14 cellular contexts compared by ENCODE assay signal in genomic region chr20:5945963-5946362, GRCh38. TPM values are rescaled to one million over a fixed set of nuclear protein-coding genes. Genes with fewer than 3 reads are reported as not detected.
DNase-seq lines count a peak whose midpoint lies in the region; ATAC-seq and TF ChIP-seq lines count a peak whose summit lies in the region.
"Had no signal": no experiment of that assay in that cellular context is flagged by ENCODE, and none has a peak within 500 bp of the region (broad histone marks: within the 10 kb centered on the region; RNA-seq: fewer than 3 reads in every experiment).

No MANE protein-coding gene starts in this region.

- no peak overlapping the region for H3K27ac ChIP-seq in brain microvascular endothelial cell
- H3K27ac ChIP-seq in ascending aorta: no peak overlapping the region
- H3K27ac ChIP-seq: C4-2B had no signal

- no peaks in the 10 kb centered on the region for H3K27me3 Mint-ChIP-seq in activated T-cell treated with anti-CD3 and anti-CD28 coated beads, Interleukin-2, amount 50 U/mL, for 72 hours (ENCODE audit: low read depth)

- peak in 1 of 2 donors; percentile 6 for ATAC-seq in activated T-cell treated with anti-CD3 and anti-CD28 coated beads, Interleukin-2, amount 50 U/mL, for 72 hours (replicated peaks in 1 of 2)
- ATAC-seq in HG02840 (IDR thresholded peaks at IDR 0.05; ENCODE audit: low FRiP score, unreplicated experiment): no peak
- ATAC-seq: left lobe of liver had no signal

- H3K36me3 Mint-ChIP-seq in activated T-cell treated with anti-CD3 and anti-CD28 coated beads, Interleukin-2, amount 50 U/mL, for 72 hours (ENCODE audit: insufficient read depth in 2 of 2): peaks cover 31 to 33% of the 10 kb centered on the region in 2 donors

- H3K4me3 ChIP-seq in MG63 (no peak overlapping the region), brain microvascular endothelial cell (ENCODE audit: low read depth, low read length) (no peak overlapping the region), retinal pigment epithelial cell (ENCODE audit: low read length) (no peak overlapping the region), ascending aorta (no peak overlapping the region)

- peak overlapping the region; percentile 54 for H3K27ac Mint-ChIP-seq in activated T-cell treated with anti-CD3 and anti-CD28 coated beads, Interleukin-2, amount 50 U/mL, for 72 hours

- peaks cover 3 to 5% of the 10 kb centered on the region in 2 donors for H3K4me1 ChIP-seq in ascending aorta

- H3K36me3 ChIP-seq in MG63 (peaks cover 27% of the 10 kb centered on the region), brain microvascular endothelial cell (replicated peaks) (peaks cover 37% of the 10 kb centered on the region), ascending aorta (peaks cover 42 to 54% of the 10 kb centered on the region in 2 donors)

- H3K4me3 Mint-ChIP-seq in activated T-cell treated with anti-CD3 and anti-CD28 coated beads, Interleukin-2, amount 50 U/mL, for 72 hours: peak overlapping the region in 1 of 2 donors; percentile 46

- H3K9me3 ChIP-seq in MG63 (no peaks in the 10 kb centered on the region), ascending aorta (no peaks in the 10 kb centered on the region)
- H3K9me3 ChIP-seq: neutrophil had no signal

- in situ Hi-C loops in brain microvascular endothelial cell (cut with HindIII; ENCODE audit: low pct_ligation_motif_present, low sequenced_read_pairs): no loop called here

- no peaks in the 10 kb centered on the region for H3K9me3 Mint-ChIP-seq in activated T-cell treated with anti-CD3 and anti-CD28 coated beads, Interleukin-2, amount 50 U/mL, for 72 hours

- H3K4me1 Mint-ChIP-seq in activated T-cell treated with anti-CD3 and anti-CD28 coated beads, Interleukin-2, amount 50 U/mL, for 72 hours (ENCODE audit: low read depth): peaks cover 53% of the 10 kb centered on the region

- intact Hi-C loops in ascending aorta (cut with DNase I): no loop called here

- TF ChIP-seq CTCF in brain microvascular endothelial cell (IDR thresholded peaks at IDR 0.05; ENCODE audit: low read depth, low read length, missing control alignments) (no peak), retinal pigment epithelial cell (conservative IDR thresholded peaks at IDR 0.05; ENCODE audit: low read depth, low read length) (no peak), ascending aorta (IDR thresholded peaks at IDR 0.05) (no peak)

- peak; percentile 28 to 39 for DNase-seq in activated T-cell treated with anti-CD3 and anti-CD28 coated beads, Interleukin-2, amount 50 U/mL, for 72 hours
- DNase-seq in activated T-cell treated with anti-CD3 and anti-CD28 coated beads for 4 hours (no peak), MG63 (peak; percentile 64), brain microvascular endothelial cell (peak; percentile 57), retinal pigment epithelial cell (ENCODE audit: low read depth) (peak; percentile 24), NCI-H146 treated with DMSO at 0.1 percent for 48 hours (lab: John Stamatoyannopoulos, UW; ENCODE audit: unreplicated experiment) (no peak), ascending aorta (ENCODE audit: low spot score in 2 of 2) (no peak)
- DNase-seq: activated CD8-positive, alpha-beta memory T cell treated with anti-CD3 and anti-CD28 coated beads, Interleukin-2, amount 50 U/mL, for 4 hours; central memory CD4-positive, alpha-beta T cell; stimulated activated CD4-positive, alpha-beta T cell treated with anti-CD3 and anti-CD28 coated beads, Interleukin-2, amount 100 ng/mL, for 24 hours had no signal

- H3K27me3 ChIP-seq in MG63: no peaks in the 10 kb centered on the region
- no peaks in the 10 kb centered on the region for H3K27me3 ChIP-seq in brain microvascular endothelial cell (replicated peaks)
- H3K27me3 ChIP-seq in ascending aorta: no peaks in the 10 kb centered on the region
- H3K27me3 ChIP-seq: neutrophil had no signal

RNA-seq across cellular contexts. Expression of gene TRMT6, which starts 4.4 kb away (rescaled TPM):
- 10 to 100 TPM; 17.5 to 23.2 TPM for total RNA-seq in activated T-cell treated with anti-CD3 and anti-CD28 coated beads, Interleukin-2, amount 50 U/mL, for 72 hours
- total RNA-seq in MG63 (2014; rRNA removed; shearing (Covaris generic); ENCODE audit: low replicate concordance): 14.6 and 16.3 TPM in 2 replicates
- 7.8 TPM for total RNA-seq in ascending aorta

RNA-seq across cellular contexts. Expression of gene MCM8, which starts 4.5 kb away (rescaled TPM):
- total RNA-seq in activated T-cell treated with anti-CD3 and anti-CD28 coated beads, Interleukin-2, amount 50 U/mL, for 72 hours: 10 to 100 TPM; 39.2 to 53.9 TPM
- total RNA-seq in MG63 (2014; rRNA removed; shearing (Covaris generic); ENCODE audit: low replicate concordance): 11.1 and 15.9 TPM in 2 replicates
- total RNA-seq in ascending aorta: 0.96 TPM

RNA-seq across cellular contexts. Expression of gene CHGB, which starts 34.7 kb away (rescaled TPM):
- total RNA-seq in activated T-cell treated with anti-CD3 and anti-CD28 coated beads, Interleukin-2, amount 50 U/mL, for 72 hours: not detected
- not detected in 2 replicates for total RNA-seq in MG63 (2014; rRNA removed; shearing (Covaris generic); ENCODE audit: low replicate concordance)
- total RNA-seq in ascending aorta: 1.7 TPM

RNA-seq across cellular contexts. Expression of gene CRLS1, which starts 60.0 kb away (rescaled TPM):
- 10 to 100 TPM; 36.7 to 39.7 TPM for total RNA-seq in activated T-cell treated with anti-CD3 and anti-CD28 coated beads, Interleukin-2, amount 50 U/mL, for 72 hours
- total RNA-seq in MG63 (2014; rRNA removed; shearing (Covaris generic); ENCODE audit: low replicate concordance): 37.4 and 40.1 TPM in 2 replicates
- total RNA-seq in ascending aorta: 17.2 TPM

Comparison
In these comparisons a context has a peak if more than half of its experiments do, and no peak if none do; other contexts are left out.
1. DNase-seq: peak in activated T-cell treated with anti-CD3 and anti-CD28 coated beads, Interleukin-2, amount 50 U/mL, for 72 hours (2 of 2), MG63 (single experiment), brain microvascular endothelial cell (single experiment) and retinal pigment epithelial cell (single experiment); none in activated T-cell treated with anti-CD3 and anti-CD28 coated beads for 4 hours (single experiment), NCI-H146 treated with DMSO at 0.1 percent for 48 hours (single experiment) and ascending aorta (0 of 2).